ENCODE assay signal across 1 cellular context in the genomic region with DNA sequence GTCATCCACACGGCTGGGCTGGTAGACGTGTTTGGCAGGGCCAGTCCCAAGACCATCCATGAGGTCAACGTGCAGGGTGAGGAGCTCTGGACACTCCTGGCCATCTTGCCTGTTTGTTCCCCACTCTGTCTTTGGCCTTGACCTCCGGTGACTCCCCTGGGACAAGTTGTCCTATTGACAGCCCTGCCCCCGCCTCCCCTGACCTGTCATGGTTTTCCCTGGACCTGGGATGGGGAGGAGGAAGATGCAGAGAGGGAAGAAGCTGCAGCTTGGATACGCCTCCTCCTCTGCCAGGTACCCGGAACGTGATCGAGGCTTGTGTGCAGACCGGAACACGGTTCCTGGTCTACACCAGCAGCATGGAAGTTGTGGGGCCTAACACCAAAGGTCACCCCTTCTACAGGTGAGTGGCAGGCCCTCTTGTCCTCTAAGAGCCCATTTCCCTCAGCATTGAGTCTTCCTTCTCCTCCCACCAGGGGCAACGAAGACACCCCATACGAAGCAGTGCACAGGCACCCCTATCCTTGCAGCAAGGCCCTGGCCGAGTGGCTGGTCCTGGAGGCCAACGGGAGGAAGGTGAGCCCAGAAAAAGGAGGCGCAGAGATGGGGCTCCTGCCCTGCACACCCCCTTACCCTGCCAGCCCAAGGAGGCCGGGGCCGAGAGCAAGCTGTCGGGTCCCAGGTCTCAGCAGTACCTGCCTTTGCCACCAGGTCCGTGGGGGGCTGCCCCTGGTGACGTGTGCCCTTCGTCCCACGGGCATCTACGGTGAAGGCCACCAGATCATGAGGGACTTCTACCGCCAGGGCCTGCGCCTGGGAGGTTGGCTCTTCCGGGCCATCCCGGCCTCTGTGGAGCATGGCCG.
A peak's percentile ranks its signal among the peaks of the same experiment; 100 is the strongest.
TF ChIP-seq lines count a peak whose summit lies in the region.

No MANE protein-coding gene starts in this region.

TF ChIP-seq in GM12878, 131 proteins besides CTCF, POLR2A, EP300 and RAD21:
- TF ChIP-seq, protein P1, sequence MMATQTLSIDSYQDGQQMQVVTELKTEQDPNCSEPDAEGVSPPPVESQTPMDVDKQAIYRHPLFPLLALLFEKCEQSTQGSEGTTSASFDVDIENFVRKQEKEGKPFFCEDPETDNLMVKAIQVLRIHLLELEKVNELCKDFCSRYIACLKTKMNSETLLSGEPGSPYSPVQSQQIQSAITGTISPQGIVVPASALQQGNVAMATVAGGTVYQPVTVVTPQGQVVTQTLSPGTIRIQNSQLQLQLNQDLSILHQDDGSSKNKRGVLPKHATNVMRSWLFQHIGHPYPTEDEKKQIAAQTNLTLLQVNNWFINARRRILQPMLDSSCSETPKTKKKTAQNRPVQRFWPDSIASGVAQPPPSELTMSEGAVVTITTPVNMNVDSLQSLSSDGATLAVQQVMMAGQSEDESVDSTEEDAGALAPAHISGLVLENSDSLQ (IDR thresholded peaks at IDR 0.05) = 0 out of 2 replicates have a peak, but pooled peaks have one; percentile 15
- TF ChIP-seq, protein P2, sequence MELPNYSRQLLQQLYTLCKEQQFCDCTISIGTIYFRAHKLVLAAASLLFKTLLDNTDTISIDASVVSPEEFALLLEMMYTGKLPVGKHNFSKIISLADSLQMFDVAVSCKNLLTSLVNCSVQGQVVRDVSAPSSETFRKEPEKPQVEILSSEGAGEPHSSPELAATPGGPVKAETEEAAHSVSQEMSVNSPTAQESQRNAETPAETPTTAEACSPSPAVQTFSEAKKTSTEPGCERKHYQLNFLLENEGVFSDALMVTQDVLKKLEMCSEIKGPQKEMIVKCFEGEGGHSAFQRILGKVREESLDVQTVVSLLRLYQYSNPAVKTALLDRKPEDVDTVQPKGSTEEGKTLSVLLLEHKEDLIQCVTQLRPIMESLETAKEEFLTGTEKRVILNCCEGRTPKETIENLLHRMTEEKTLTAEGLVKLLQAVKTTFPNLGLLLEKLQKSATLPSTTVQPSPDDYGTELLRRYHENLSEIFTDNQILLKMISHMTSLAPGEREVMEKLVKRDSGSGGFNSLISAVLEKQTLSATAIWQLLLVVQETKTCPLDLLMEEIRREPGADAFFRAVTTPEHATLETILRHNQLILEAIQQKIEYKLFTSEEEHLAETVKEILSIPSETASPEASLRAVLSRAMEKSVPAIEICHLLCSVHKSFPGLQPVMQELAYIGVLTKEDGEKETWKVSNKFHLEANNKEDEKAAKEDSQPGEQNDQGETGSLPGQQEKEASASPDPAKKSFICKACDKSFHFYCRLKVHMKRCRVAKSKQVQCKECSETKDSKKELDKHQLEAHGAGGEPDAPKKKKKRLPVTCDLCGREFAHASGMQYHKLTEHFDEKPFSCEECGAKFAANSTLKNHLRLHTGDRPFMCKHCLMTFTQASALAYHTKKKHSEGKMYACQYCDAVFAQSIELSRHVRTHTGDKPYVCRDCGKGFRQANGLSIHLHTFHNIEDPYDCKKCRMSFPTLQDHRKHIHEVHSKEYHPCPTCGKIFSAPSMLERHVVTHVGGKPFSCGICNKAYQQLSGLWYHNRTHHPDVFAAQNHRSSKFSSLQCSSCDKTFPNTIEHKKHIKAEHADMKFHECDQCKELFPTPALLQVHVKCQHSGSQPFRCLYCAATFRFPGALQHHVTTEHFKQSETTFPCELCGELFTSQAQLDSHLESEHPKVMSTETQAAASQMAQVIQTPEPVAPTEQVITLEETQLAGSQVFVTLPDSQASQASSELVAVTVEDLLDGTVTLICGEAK (IDR thresholded peaks at IDR 0.05; ENCODE audit: borderline replicate concordance) = no peak
